22 cellular contexts compared by ENCODE assay signal in genomic region chr12:47602330-47602729, GRCh38.
A peak's percentile ranks its signal among the peaks of the same experiment; 100 is the strongest.
DNase-seq lines count a peak whose midpoint lies in the region; ATAC-seq and TF ChIP-seq lines count a peak whose summit lies in the region.
"Had no signal": no experiment of that assay in that cellular context is flagged by ENCODE, and none has a peak within 500 bp of the region (broad histone marks: within the 10 kb centered on the region; RNA-seq: fewer than 3 reads in every experiment).

No MANE protein-coding gene starts in this region.

- TF ChIP-seq CTCF in right atrium auricular region (IDR thresholded peaks at IDR 0.05), result no peak

- H3K27ac ChIP-seq in right atrium auricular region, result no peak overlapping the region
- peak overlapping the region; percentile 72 for H3K27ac ChIP-seq in muscle layer of colon (ENCODE audit: low read depth, low read length)
- peak overlapping the region in 1 of 2 donors; percentile 43 for H3K27ac ChIP-seq in aorta (ENCODE audit: low read depth in 1 of 2, low read length in 2 of 2)
- H3K27ac ChIP-seq: BLaER1 treated with 17β-estradiol and CSF1 and Interleukin-3, amounts not matched to agents 10 nM and 100 nM; cardiac muscle cell had no signal

- intact Hi-C loops in Right ventricle myocardium inferior (cut with DNase I), result no loop called here
- intact Hi-C loops in aorta (cut with DNase I), result no loop called here

- H3K36me3 ChIP-seq in right atrium auricular region (no peaks in the 10 kb centered on the region), muscle layer of colon (ENCODE audit: insufficient read depth, low read length) (no peaks in the 10 kb centered on the region), aorta (ENCODE audit: control insufficient read depth in 1 of 2, insufficient read depth in 2 of 2, low read length in 1 of 2) (no peaks in the 10 kb centered on the region)
- H3K36me3 ChIP-seq: cardiac muscle cell had no signal

- 5 to 6% methylated on average over 1 of the region's 1 CpG for WGBS in aorta, 2 donors

- H3K27me3 ChIP-seq in right atrium auricular region (no peaks in the 10 kb centered on the region), muscle layer of colon (ENCODE audit: control insufficient read depth in 1 of 2, insufficient read depth in 2 of 2, low read length in 2 of 2) (no peaks in the 10 kb centered on the region), aorta (ENCODE audit: control insufficient read depth in 1 of 2, insufficient read depth in 2 of 2, low read length in 1 of 2) (no peaks in the 10 kb centered on the region)
- H3K27me3 ChIP-seq: BLaER1 treated with 17β-estradiol and CSF1 and Interleukin-3, amounts not matched to agents 10 nM and 100 nM; cardiac muscle cell had no signal

- DNase-seq in Right ventricle myocardium inferior (ENCODE audit: missing footprints) (no peak), right atrium auricular region (ENCODE audit: low spot score) (no peak), fibroblast of peridontal ligament (ENCODE audit: extremely low read depth) (peak; percentile 33), aorta (no peak), NCI-H510A treated with DMSO at 0.1 percent for 48 hours (lab: John Stamatoyannopoulos, UW) (no peak)
- DNase-seq in activated CD4-positive, alpha-beta T cell treated with anti-CD3 and anti-CD28 coated beads, Interleukin-2, amount 50 U/mL, for 4 hours, result no peak
- DNase-seq: activated CD4-positive, alpha-beta T cell treated with anti-CD3 and anti-CD28 coated beads for 48 hours; activated CD8-positive, alpha-beta memory T cell treated with anti-CD3 and anti-CD28 coated beads, Interleukin-2, amount 10 ng/mL, durations not matched to agents 7 days and 5 days; Calu3; effector CD4-positive, alpha-beta T cell; mucosa of descending colon; NCI-H1694 treated with DMSO at 0.1 percent for 48 hours; NCI-H774; SHP77; stimulated activated CD4-positive, alpha-beta T cell treated with anti-CD3 and anti-CD28 coated beads, Interleukin-15, amount 100 ng/mL, for 24 hours; substantia nigra; T-cell had no signal

- H3K9me3 ChIP-seq in right atrium auricular region, result no peaks in the 10 kb centered on the region
- no peaks in the 10 kb centered on the region for H3K9me3 ChIP-seq in muscle layer of colon (ENCODE audit: low read length)
- H3K9me3 ChIP-seq in aorta (ENCODE audit: control insufficient read depth, low read length), result no peaks in the 10 kb centered on the region

- ATAC-seq in Right ventricle myocardium inferior (peak; percentile 89), aorta (ENCODE audit: low FRiP score) (peak; percentile 78), HG02588 (IDR thresholded peaks at IDR 0.05; ENCODE audit: unreplicated experiment) (no peak)
- ATAC-seq: activated CD8-positive, alpha-beta memory T cell treated with anti-CD3 and anti-CD28 coated beads, Interleukin-2, amount 10 ng/mL, durations not matched to agents 7 days and 5 days; esophagus mucosa; mucosa of descending colon; T-cell had no signal

- H3K4me1 ChIP-seq in right atrium auricular region, result no peaks in the 10 kb centered on the region
- peaks cover 9% of the 10 kb centered on the region for H3K4me1 ChIP-seq in muscle layer of colon (ENCODE audit: insufficient read depth, low read length)
- no peaks in the 10 kb centered on the region for H3K4me1 ChIP-seq in aorta (ENCODE audit: control insufficient read depth in 1 of 2, insufficient read depth in 2 of 2, low read length in 2 of 2)

- no peak overlapping the region for H3K4me3 ChIP-seq in right atrium auricular region
- no peak overlapping the region for H3K4me3 ChIP-seq in muscle layer of colon (ENCODE audit: low read depth in 1 of 2, low read length in 2 of 2)
- no peak overlapping the region for H3K4me3 ChIP-seq in aorta (ENCODE audit: low read length in 2 of 2)
- H3K4me3 ChIP-seq: BLaER1 treated with 17β-estradiol and CSF1 and Interleukin-3, amounts not matched to agents 10 nM and 100 nM; cardiac muscle cell; mucosa of descending colon had no signal

- no peak overlapping the region for H3K9ac ChIP-seq in muscle layer of colon (ENCODE audit: low read length)
- H3K9ac ChIP-seq: BLaER1 treated with 17β-estradiol and CSF1 and Interleukin-3, amounts not matched to agents 10 nM and 100 nM had no signal
